In the genomic region with DNA sequence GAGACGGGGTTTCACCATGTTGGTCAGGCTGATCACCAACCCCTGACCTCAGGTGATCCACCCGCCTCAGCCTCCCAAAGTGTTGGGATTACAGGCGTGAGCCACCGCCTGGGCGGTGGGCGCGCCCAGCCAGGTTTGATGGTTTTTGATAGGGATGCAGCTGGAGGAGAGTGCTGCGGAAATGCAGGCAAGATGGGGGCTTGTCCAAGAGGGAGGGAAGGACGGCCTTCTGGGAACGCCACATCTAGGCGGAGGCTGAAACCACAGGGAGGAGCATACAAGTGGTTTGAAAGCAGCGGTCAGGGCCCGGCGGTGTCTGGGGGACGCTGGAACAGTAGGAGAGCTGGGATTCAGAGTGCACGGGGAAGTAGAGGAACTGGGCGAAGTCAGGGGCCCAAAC, we compare ENCODE assay signal across 8 cellular contexts.
"Had no signal": no experiment of that assay in that cellular context is flagged by ENCODE, and none has a peak within 500 bp of the region (broad histone marks: within the 10 kb centered on the region; RNA-seq: fewer than 3 reads in every experiment).

No MANE protein-coding gene starts in this region.

- H3K9ac ChIP-seq: GM23248 had no signal

- H3K9me3 ChIP-seq: HAP-1 had no signal

- H3K36me3 ChIP-seq: HAP-1 had no signal

- H3K27ac ChIP-seq: GM23248 had no signal

- H3K4me3 ChIP-seq: GM23248, GM23338, HAP-1 had no signal

- H2AFZ ChIP-seq: GM23248, GM23338 had no signal

- H3K4me1 ChIP-seq: HAP-1 had no signal

- DNase-seq: GM23248, GOT3, H7, H9, HCEC 1CT, HFFc6 had no signal

- H3K4me2 ChIP-seq: GM23338 had no signal
